Comparison of ENCODE assay signal across 1 cellular context in genomic region chr16:2532494-2533141, GRCh38.
TF ChIP-seq lines count a peak whose summit lies in the region.

No MANE protein-coding gene starts in this region.

TF ChIP-seq in HEK293, 187 proteins besides CTCF, POLR2A, EP300 and RAD21 (continued from another document and continues in another):
- TF ChIP-seq ZNF140 (tag by site-specific recombination; IDR thresholded peaks at IDR 0.05) (no peak), KLF9 (tag by site-specific recombination; IDR thresholded peaks at IDR 0.05; ENCODE audit: low read depth) (peak; percentile 24; the same call in 1 of the 2 replicates), ZNF366 (tag by site-specific recombination; conservative IDR thresholded peaks at IDR 0.05) (no peak), PRDM2 (tag by site-specific recombination; IDR thresholded peaks at IDR 0.05; ENCODE audit: borderline replicate concordance) (no peak), ZNF223 (tag by site-specific recombination; IDR thresholded peaks at IDR 0.05) (no peak), ZBTB21 (tag by site-specific recombination; IDR thresholded peaks at IDR 0.05) (no peak), KLF8 (tag by site-specific recombination; IDR thresholded peaks at IDR 0.05) (peak; percentile 71; the same call in 1 of the 2 replicates), ZNF658 (tag by site-specific recombination; IDR thresholded peaks at IDR 0.05) (no peak), ZNF266 (tag by site-specific recombination; IDR thresholded peaks at IDR 0.05; ENCODE audit: low read depth) (no peak), GLI2 (tag by site-specific recombination; IDR thresholded peaks at IDR 0.05; ENCODE audit: borderline replicate concordance, low read depth) (no peak), SP7 (tag by site-specific recombination; IDR thresholded peaks at IDR 0.05) (peak; percentile 14; the same call in 1 of the 2 replicates), ZNF623 (tag by site-specific recombination; IDR thresholded peaks at IDR 0.05) (no peak), ZSCAN30 (tag by site-specific recombination; IDR thresholded peaks at IDR 0.05) (0 out of 2 replicates have a peak, but pooled peaks have one; percentile 37), ZFP69B (tag by site-specific recombination; IDR thresholded peaks at IDR 0.05) (0 out of 2 replicates have a peak, but pooled peaks have one; percentile 48), ZNF777 (tag by site-specific recombination; IDR thresholded peaks at IDR 0.05; ENCODE audit: borderline replicate concordance) (peak; percentile 66; the same call in 1 of the 2 replicates), ZBTB7A (tag by site-specific recombination; IDR thresholded peaks at IDR 0.05; ENCODE audit: low read depth) (peak; percentile 65; the same call in 1 of the 2 replicates), ZNF433 (tag by site-specific recombination; IDR thresholded peaks at IDR 0.05; ENCODE audit: low read depth) (no peak), AEBP2 (tag by site-specific recombination; IDR thresholded peaks at IDR 0.05; ENCODE audit: borderline replicate concordance) (no peak), ZIC2 (tag by site-specific recombination; IDR thresholded peaks at IDR 0.05) (peak; percentile 72), ZNF785 (tag by site-specific recombination; IDR thresholded peaks at IDR 0.05) (no peak), SP3 (tag by site-specific recombination; IDR thresholded peaks at IDR 0.05) (no peak), ZNF514 (tag by site-specific recombination; IDR thresholded peaks at IDR 0.05) (no peak), REST (tag by site-specific recombination; IDR thresholded peaks at IDR 0.05) (no peak), ZNF704 (tag by site-specific recombination; IDR thresholded peaks at IDR 0.05) (no peak), ZBTB11 (tag by site-specific recombination; conservative IDR thresholded peaks at IDR 0.05; ENCODE audit: low read depth) (peak; percentile 70), PRDM4 (tag by site-specific recombination; IDR thresholded peaks at IDR 0.05) (no peak), ZNF747 (tag by site-specific recombination; IDR thresholded peaks at IDR 0.05) (no peak), KLF7 (tag by site-specific recombination; IDR thresholded peaks at IDR 0.05; ENCODE audit: borderline replicate concordance) (no peak), PRDM10 (tag by site-specific recombination; IDR thresholded peaks at IDR 0.05) (peak; percentile 33; the same call in 1 of the 2 replicates), ZNF341 (tag by site-specific recombination; IDR thresholded peaks at IDR 0.05; ENCODE audit: low read depth) (peak; percentile 57), ZNF692 (tag by site-specific recombination; IDR thresholded peaks at IDR 0.05) (peak; percentile 48; the same call in 1 of the 2 replicates)
